In the genomic region with DNA sequence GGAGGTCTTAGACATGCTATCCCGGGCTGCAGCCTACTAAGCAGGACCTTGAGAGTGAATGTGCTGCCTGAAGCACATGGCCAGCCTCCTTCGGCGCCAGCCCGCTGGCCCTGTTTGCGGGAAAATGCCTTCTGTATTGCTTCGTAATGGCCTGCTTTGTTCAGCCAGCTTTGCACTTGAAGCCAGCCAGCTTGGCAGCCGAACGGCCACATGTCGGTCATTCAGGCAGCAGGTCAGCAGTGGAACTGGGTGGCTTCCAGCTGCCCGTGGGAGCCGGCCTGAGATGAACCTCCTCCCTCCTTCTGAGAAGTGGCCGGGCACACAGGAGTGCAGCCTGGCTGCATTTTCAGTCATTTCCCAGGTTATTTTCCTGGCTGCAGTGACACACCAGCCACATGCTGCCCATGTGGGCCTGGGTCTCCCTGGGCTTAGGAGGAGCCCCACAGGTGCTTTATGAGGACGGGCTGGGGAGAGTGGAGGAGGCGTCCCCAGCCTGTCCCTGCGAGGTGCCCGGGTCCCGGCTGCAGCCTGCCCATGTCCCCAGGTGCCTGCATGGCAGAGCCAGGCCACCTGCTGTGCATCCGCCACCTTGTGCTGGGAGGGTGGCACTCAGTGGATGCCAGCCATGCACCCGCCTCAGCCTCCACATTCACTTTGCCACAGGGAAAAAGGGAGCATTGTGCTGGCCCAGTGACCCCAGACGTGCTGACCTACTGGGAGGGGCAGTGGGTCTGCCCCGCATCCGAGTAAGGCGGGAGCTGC, we compare ENCODE assay signal across 13 cellular contexts.
DNase-seq lines count a peak whose midpoint lies in the region; ATAC-seq and TF ChIP-seq lines count a peak whose summit lies in the region.
"Had no signal": no experiment of that assay in that cellular context is flagged by ENCODE, and none has a peak within 500 bp of the region (broad histone marks: within the 10 kb centered on the region; RNA-seq: fewer than 3 reads in every experiment).

No MANE protein-coding gene starts in this region.

- peak overlapping the region; percentile 50 for H3K27ac ChIP-seq in psoas muscle
- H3K27ac ChIP-seq in tibial nerve: peak overlapping the region in 1 of 4 donors; percentile 72

- H3K27me3 Mint-ChIP-seq in brain: no peaks in the 10 kb centered on the region
- H3K27me3 Mint-ChIP-seq: activated CD4-positive, alpha-beta T cell treated with anti-CD3 and anti-CD28 coated beads for 36 hours; activated T-cell treated with anti-CD3 and anti-CD28 coated beads, Interleukin-2, amount 50 U/mL, for 24 hours had no signal

- intact Hi-C loops in psoas muscle (cut with DNase I): no loop called here

- H3K27me3 ChIP-seq in psoas muscle (ENCODE audit: insufficient read depth in 3 of 3, low read length in 2 of 3): peaks cover 0 to 7% (median 3%) of the 10 kb centered on the region in 3 donors
- H3K27me3 ChIP-seq in tibial nerve: no peaks in the 10 kb centered on the region

- H3K36me3 ChIP-seq in psoas muscle (ENCODE audit: insufficient read depth in 1 of 2, low read depth in 1 of 2) (no peaks in the 10 kb centered on the region), tibial nerve (no peaks in the 10 kb centered on the region)

- ATAC-seq in psoas muscle: peak; percentile 69 to 93 (median 86)
- no peak for ATAC-seq in GM18867 (IDR thresholded peaks at IDR 0.05; ENCODE audit: unreplicated experiment)
- ATAC-seq: activated CD4-positive, alpha-beta T cell treated with anti-CD3 and anti-CD28 coated beads for 36 hours had no signal

- no peak for TF ChIP-seq POLR2A in tibial nerve (IDR thresholded peaks at IDR 0.05)

- H3K36me3 Mint-ChIP-seq in brain: no peaks in the 10 kb centered on the region

- H3K4me3 Mint-ChIP-seq in brain: no peak overlapping the region
- H3K4me3 Mint-ChIP-seq: activated CD4-positive, alpha-beta T cell treated with anti-CD3 and anti-CD28 coated beads for 36 hours; activated T-cell treated with anti-CD3 and anti-CD28 coated beads, Interleukin-2, amount 50 U/mL, for 24 hours had no signal

- TF ChIP-seq CTCF in brain (conservative IDR thresholded peaks at IDR 0.05): no peak
- no peak for TF ChIP-seq CTCF in psoas muscle (IDR thresholded peaks at IDR 0.05)
- no peak for TF ChIP-seq CTCF in tibial nerve (IDR thresholded peaks at IDR 0.05)

- H3K4me1 ChIP-seq in psoas muscle (peaks cover 6% of the 10 kb centered on the region), tibial nerve (peaks cover 0 to 22% (median 5%) of the 10 kb centered on the region in 4 donors)

- TF ChIP-seq EP300 in tibial nerve (IDR thresholded peaks at IDR 0.05): peak in 1 of 2 donors; percentile 87

- H3K9me3 ChIP-seq in psoas muscle: no peaks in the 10 kb centered on the region
- peaks cover 0 to under 1% (median 0%) of the 10 kb centered on the region in 4 donors for H3K9me3 ChIP-seq in tibial nerve

- H3K4me3 ChIP-seq in psoas muscle (no peak overlapping the region), tibial nerve (no peak overlapping the region)

- peaks cover 78% of the 10 kb centered on the region for H3K4me1 Mint-ChIP-seq in brain
- H3K4me1 Mint-ChIP-seq: activated CD4-positive, alpha-beta T cell treated with anti-CD3 and anti-CD28 coated beads for 36 hours had no signal

- H3K9me3 Mint-ChIP-seq in brain: peaks cover 0 to 12% (median 3%) of the 10 kb centered on the region in 5 experiments
- H3K9me3 Mint-ChIP-seq: activated T-cell treated with anti-CD3 and anti-CD28 coated beads, Interleukin-2, amount 50 U/mL, for 24 hours had no signal

- peak overlapping the region; percentile 67 to 98 (median 75) for H3K27ac Mint-ChIP-seq in brain
- H3K27ac Mint-ChIP-seq: activated CD4-positive, alpha-beta T cell treated with anti-CD3 and anti-CD28 coated beads for 36 hours; activated T-cell treated with anti-CD3 and anti-CD28 coated beads, Interleukin-2, amount 50 U/mL, for 24 hours had no signal

- 31 to 50% (median 36%) methylated on average over 23 of the region's 23 CpGs for WGBS in psoas muscle, 3 donors
- WGBS in tibial nerve, 2 donors: 44 to 63% methylated on average over 14 to 19 of the region's 23 CpGs

- DNase-seq in M059J (ENCODE audit: low read depth) (peak; percentile 22), hypothalamus (lab: John Stamatoyannopoulos, UW) (peak in 50 of 51 donors; percentile 17 to 97 (median 82)), psoas muscle (peak; percentile 74 to 88), tibial nerve (ENCODE audit: low spot score in 2 of 2) (no peak), dermis blood vessel endothelial cell (no peak)
- no peak for DNase-seq in effector CD4-positive, alpha-beta T cell
- DNase-seq: activated T-cell treated with anti-CD3 and anti-CD28 coated beads, Interleukin-2, amount 50 U/mL, for 24 hours; NCI-H1105; NCI-H510A treated with DMSO at 0.1 percent for 48 hours; T-helper 2 cell had no signal

Comparison
In these comparisons a context has a peak if more than half of its experiments do, and no peak if none do; other contexts are left out.
1. DNase-seq: peak in M059J (single experiment), hypothalamus (50 of 51) and psoas muscle (2 of 2); none in effector CD4-positive, alpha-beta T cell (single experiment), tibial nerve (0 of 2) and dermis blood vessel endothelial cell (single experiment).